Comparison of ENCODE assay signal across 8 cellular contexts in genomic region chr1:1069061-1069710, GRCh38. TPM values are rescaled to one million over a fixed set of nuclear protein-coding genes. Genes with fewer than 3 reads are reported as not detected.
DNase-seq lines count a peak whose midpoint lies in the region; ATAC-seq and TF ChIP-seq lines count a peak whose summit lies in the region.

No MANE protein-coding gene starts in this region.

- H3K4ac ChIP-seq in mesendoderm (ENCODE audit: low read depth, low read length): no peak overlapping the region

- H4K8ac ChIP-seq in mesendoderm (ENCODE audit: low read depth, low read length): no peak overlapping the region

- no peaks in the 10 kb centered on the region for H3K9me3 Mint-ChIP-seq in activated CD8-positive, alpha-beta T cell treated with anti-CD3 and anti-CD28 coated beads, Interleukin-2, amount 10 ng/mL, durations not matched to agents 7 days and 5 days (ENCODE audit: insufficient read depth)

- ATAC-seq in HG02840 (IDR thresholded peaks at IDR 0.05; ENCODE audit: low FRiP score, unreplicated experiment) (peak; percentile 56), HG02610 (IDR thresholded peaks at IDR 0.05; ENCODE audit: unreplicated experiment) (no peak)
- ATAC-seq in activated CD8-positive, alpha-beta T cell treated with anti-CD3 and anti-CD28 coated beads, Interleukin-2, amount 10 ng/mL, durations not matched to agents 7 days and 5 days: peak; percentile 60

- H3K56ac ChIP-seq in mesendoderm (ENCODE audit: low read length): peak overlapping the region; percentile 96

- H3K4me3 ChIP-seq in GM12864 (ENCODE audit: low read depth, low read length) (peak overlapping the region; percentile 60), mesendoderm (ENCODE audit: low read length) (peak overlapping the region; percentile 83)
- peak overlapping the region; percentile 67 for H3K4me3 ChIP-seq in effector memory CD4-positive, alpha-beta T cell (ENCODE audit: insufficient read depth, low read depth, low read length, poor library complexity, severe bottlenecking)

- H3K27ac Mint-ChIP-seq in activated CD8-positive, alpha-beta T cell treated with anti-CD3 and anti-CD28 coated beads, Interleukin-2, amount 10 ng/mL, durations not matched to agents 7 days and 5 days: peak overlapping the region; percentile 87

- peak overlapping the region; percentile 78 for H3K4me3 Mint-ChIP-seq in activated CD8-positive, alpha-beta T cell treated with anti-CD3 and anti-CD28 coated beads, Interleukin-2, amount 10 ng/mL, durations not matched to agents 7 days and 5 days

- no peaks in the 10 kb centered on the region for H3K27me3 Mint-ChIP-seq in activated CD8-positive, alpha-beta T cell treated with anti-CD3 and anti-CD28 coated beads, Interleukin-2, amount 10 ng/mL, durations not matched to agents 7 days and 5 days (ENCODE audit: low read depth)

- POLR2A ChIA-PET in activated CD8-positive, alpha-beta T cell treated with anti-CD3 and anti-CD28 coated beads, Interleukin-2, amount 10 ng/mL, durations not matched to agents 7 days and 5 days (lab: Charles Lee): interaction anchor here (0.6 to 1.0 kb wide), 2 partner anchors 10 to 106 kb away, joined by 3 read pairs; no protein-coding TSS in a partner anchor

- H3K79me1 ChIP-seq in mesendoderm (ENCODE audit: low read length): no peaks in the 10 kb centered on the region

- no peak overlapping the region for H2BK120ac ChIP-seq in mesendoderm (ENCODE audit: low read depth, low read length)

- H4K5ac ChIP-seq in mesendoderm (ENCODE audit: low read length): no peak overlapping the region

- peak overlapping the region; percentile 85 for H3K23ac ChIP-seq in mesendoderm (ENCODE audit: low read length)

- H3K9me3 ChIP-seq in effector memory CD4-positive, alpha-beta T cell (ENCODE audit: control insufficient read depth, low read length): no peaks in the 10 kb centered on the region

- no peak for TF ChIP-seq CTCF in GM12864 (IDR thresholded peaks at IDR 0.05; ENCODE audit: low read depth, low read length, missing control alignments)

- no peak overlapping the region for H2AK5ac ChIP-seq in mesendoderm (ENCODE audit: low read length)

- peaks cover 15% of the 10 kb centered on the region for H3K4me1 ChIP-seq in effector memory CD4-positive, alpha-beta T cell (ENCODE audit: control insufficient read depth, insufficient read depth, low read length, poor library complexity, severe bottlenecking)
- H3K4me1 ChIP-seq in mesendoderm (ENCODE audit: control insufficient read depth, low read depth, low read length): no peaks in the 10 kb centered on the region

- no peaks in the 10 kb centered on the region for H3K36me3 ChIP-seq in effector memory CD4-positive, alpha-beta T cell (ENCODE audit: control insufficient read depth, insufficient read depth, low read length)
- H3K36me3 ChIP-seq in mesendoderm (ENCODE audit: control insufficient read depth, insufficient read depth, low read length): no peaks in the 10 kb centered on the region

- H3K27ac ChIP-seq in effector memory CD4-positive, alpha-beta T cell (ENCODE audit: insufficient read depth, low read length, poor library complexity, severe bottlenecking): peak overlapping the region; percentile 61
- H3K27ac ChIP-seq in mesendoderm (ENCODE audit: low read depth, low read length): no peak overlapping the region

- no peaks in the 10 kb centered on the region for H3K36me3 Mint-ChIP-seq in activated CD8-positive, alpha-beta T cell treated with anti-CD3 and anti-CD28 coated beads, Interleukin-2, amount 10 ng/mL, durations not matched to agents 7 days and 5 days (ENCODE audit: low read depth)

- H3K9ac ChIP-seq in mesendoderm (ENCODE audit: low read length): peak overlapping the region; percentile 77

- peaks cover 8% of the 10 kb centered on the region for H3K27me3 ChIP-seq in effector memory CD4-positive, alpha-beta T cell (replicated peaks; ENCODE audit: control insufficient read depth, insufficient read depth, low read length, poor library complexity, severe bottlenecking)
- H3K27me3 ChIP-seq in mesendoderm (ENCODE audit: insufficient read depth, low read length, poor library complexity): no peaks in the 10 kb centered on the region

- H2BK15ac ChIP-seq in mesendoderm (replicated peaks; ENCODE audit: low read depth): no peak overlapping the region

- H2BK5ac ChIP-seq in mesendoderm (ENCODE audit: low read length): no peak overlapping the region

- CTCF ChIA-PET in activated CD8-positive, alpha-beta T cell treated with anti-CD3 and anti-CD28 coated beads, Interleukin-2, amount 10 ng/mL, durations not matched to agents 7 days and 5 days (lab: Charles Lee): no interaction called here

- no CpG with 5 or more reads among the region's 75 CpGs for WGBS in mesendoderm (ENCODE audit: extremely low coverage, insufficient coverage, low lambda C conversion rate)

- no peaks in the 10 kb centered on the region for H3K79me2 ChIP-seq in mesendoderm (ENCODE audit: control insufficient read depth, insufficient read depth, low read length)

- peak overlapping the region; percentile 97 for H3K4me2 ChIP-seq in mesendoderm (ENCODE audit: low read length)

- H3K18ac ChIP-seq in mesendoderm (ENCODE audit: low read length): no peak overlapping the region

- DNase-seq in GM12864 (ENCODE audit: low read depth): peak; percentile 46
- DNase-seq in NCI-H526 treated with DMSO at 0.1 percent for 48 hours (lab: John Stamatoyannopoulos, UW): peak; percentile 85
- DNase-seq in activated CD8-positive, alpha-beta T cell treated with anti-CD3 and anti-CD28 coated beads, Interleukin-2, amount 10 ng/mL, durations not matched to agents 7 days and 5 days: peak; percentile 91
- DNase-seq in effector memory CD4-positive, alpha-beta T cell: peak; percentile 82 to 88 (median 86)
- DNase-seq in mesendoderm: peak; percentile 88
- peak; percentile 83 for DNase-seq in stimulated activated CD8-positive, alpha-beta memory T cell treated with anti-CD3 and anti-CD28 coated beads, Interleukin-15, amount 100 ng/mL, for 24 hours (ENCODE audit: low read depth)

- H3K4me1 Mint-ChIP-seq in activated CD8-positive, alpha-beta T cell treated with anti-CD3 and anti-CD28 coated beads, Interleukin-2, amount 10 ng/mL, durations not matched to agents 7 days and 5 days (ENCODE audit: low read depth): peaks cover 14% of the 10 kb centered on the region

RNA-seq across cellular contexts. Expression of gene RNF223, which starts 4.9 kb away (rescaled TPM):
- total RNA-seq in activated CD8-positive, alpha-beta T cell treated with anti-CD3 and anti-CD28 coated beads, Interleukin-2, amount 10 ng/mL, durations not matched to agents 7 days and 5 days: not detected
- polyA plus RNA-seq in mesendoderm (2013, experiment 1 of 2): not detected
- not detected for polyA plus RNA-seq in mesendoderm (2013, experiment 2 of 2)

RNA-seq across cellular contexts. Expression of gene C1orf159, which starts 46.7 kb away (rescaled TPM):
- 10 to 100 TPM; 24.5 to 26.8 TPM for total RNA-seq in activated CD8-positive, alpha-beta T cell treated with anti-CD3 and anti-CD28 coated beads, Interleukin-2, amount 10 ng/mL, durations not matched to agents 7 days and 5 days
- polyA plus RNA-seq in mesendoderm (2013, experiment 1 of 2): 7.0 TPM
- polyA plus RNA-seq in mesendoderm (2013, experiment 2 of 2): 6.8 TPM

RNA-seq across cellular contexts. Expression of gene AGRN, which starts 49.3 kb away (rescaled TPM):
- 10 to 100 TPM; 12.4 to 14.6 TPM for total RNA-seq in activated CD8-positive, alpha-beta T cell treated with anti-CD3 and anti-CD28 coated beads, Interleukin-2, amount 10 ng/mL, durations not matched to agents 7 days and 5 days
- 26.7 TPM for polyA plus RNA-seq in mesendoderm (2013, experiment 1 of 2)
- polyA plus RNA-seq in mesendoderm (2013, experiment 2 of 2): 26.6 TPM

RNA-seq across cellular contexts. Expression of gene ISG15, which starts 55.9 kb away (rescaled TPM):
- total RNA-seq in activated CD8-positive, alpha-beta T cell treated with anti-CD3 and anti-CD28 coated beads, Interleukin-2, amount 10 ng/mL, durations not matched to agents 7 days and 5 days: 100 to 1,000 TPM; 385 to 413 TPM
- 13.2 TPM for polyA plus RNA-seq in mesendoderm (2013, experiment 1 of 2)
- 12.9 TPM for polyA plus RNA-seq in mesendoderm (2013, experiment 2 of 2)
